ENCODE assay signal across 8 cellular contexts in genomic region chr1:225474986-225475820, GRCh38. TPM values are rescaled to one million over a fixed set of nuclear protein-coding genes. Genes with fewer than 3 reads are reported as not detected.
DNase-seq lines count a peak whose midpoint lies in the region; ATAC-seq, FAIRE-seq and TF ChIP-seq lines count a peak whose summit lies in the region.

No MANE protein-coding gene starts in this region.

- TF ChIP-seq POLR2A in H1 (IDR thresholded peaks at IDR 0.05; ENCODE audit: control extremely low read depth in 1 of 2, low read depth in 2 of 2, low read length in 2 of 2), result no peak

- H3K9me3 ChIP-seq in H1 (ENCODE audit: insufficient read depth in 2 of 2, low read depth in 1 of 2, low read length in 1 of 2), result no peaks in the 10 kb centered on the region

- DNase-seq in C1 segment of cervical spinal cord (lab: John Stamatoyannopoulos, UW), result peak in 12 of 14 donors; percentile 43 to 90 (median 70)
- DNase-seq in NCI-H748 treated with DMSO at 0.1 percent for 48 hours (lab: John Stamatoyannopoulos, UW), result peak; percentile 28
- DNase-seq in activated CD8-positive, alpha-beta memory T cell treated with anti-CD3 and anti-CD28 coated beads for 48 hours (ENCODE audit: low read depth in 2 of 3, low spot score in 2 of 3), result peak; percentile 61 to 83 (median 72)
- DNase-seq in H1 (ENCODE audit: low read depth in 1 of 2, low spot score in 2 of 2), result peak in 1 of 2 experiments; percentile 96
- DNase-seq in mesothelial cell of epicardium (ENCODE audit: low spot score in 2 of 2, unreplicated experiment in 2 of 2), result peak; percentile 71 to 93
- peak; percentile 43 for DNase-seq in stimulated activated CD8-positive, alpha-beta memory T cell treated with anti-CD3 and anti-CD28 coated beads, Interleukin-4, amount 100 ng/mL, for 24 hours (ENCODE audit: low read depth)

- peaks cover 5% of the 10 kb centered on the region for H3K4me1 Mint-ChIP-seq in mesothelial cell of epicardium

- H3K27ac Mint-ChIP-seq in mesothelial cell of epicardium, result no peak overlapping the region

- H3K79me1 ChIP-seq in H1 (ENCODE audit: low read depth, low read length), result no peaks in the 10 kb centered on the region

- peak overlapping the region; percentile 91 for H4K8ac ChIP-seq in H1 (ENCODE audit: extremely low read depth, insufficient read depth, low read length)

- no peak overlapping the region for H3K14ac ChIP-seq in H1 (ENCODE audit: insufficient read length)

- no peaks in the 10 kb centered on the region for H3K36me3 ChIP-seq in H1 (ENCODE audit: control insufficient read depth in 2 of 4, insufficient read depth in 4 of 4, low read length in 3 of 4)

- H3K4me3 Mint-ChIP-seq in mesothelial cell of epicardium, result no peak overlapping the region

- no peaks in the 10 kb centered on the region for H3K9me3 Mint-ChIP-seq in mesothelial cell of epicardium

- peak overlapping the region; percentile 95; the same call in 1 of the 2 replicates for H2BK12ac ChIP-seq in H1 (ENCODE audit: low read depth, low read length)

- POLR2A ChIA-PET in H1 (lab: Charles Lee; ENCODE audit: partially characterized antibody), result interaction anchor here (1.0 to 1.5 kb wide), 5 partner anchors 11 to 370 kb away, joined by 3 to 7 read pairs (median 3); partner anchors contain the start of gene SRP9

- H4K20me1 ChIP-seq in H1 (replicated peaks in 1 of 2; ENCODE audit: control insufficient read depth in 1 of 2, insufficient read depth in 2 of 2, low read length in 2 of 2), result no peaks in the 10 kb centered on the region

- peaks cover 5% of the 10 kb centered on the region for H3K27me3 Mint-ChIP-seq in mesothelial cell of epicardium (ENCODE audit: low read depth)

- H3K36me3 Mint-ChIP-seq in mesothelial cell of epicardium, result no peaks in the 10 kb centered on the region

- CTCF ChIA-PET in H1 (lab: Charles Lee; ENCODE audit: partially characterized antibody), result interaction anchor here (0.5 to 18.7 kb wide), 107 partner anchors 8 to 516 kb away, joined by 3 to 229 read pairs (median 4); partner anchors contain the start of genes ENAH, EPHX1, LEFTY1 and LEFTY2

- ATAC-seq in GM19324 (IDR thresholded peaks at IDR 0.05; ENCODE audit: low FRiP score, unreplicated experiment) (peak; percentile 71), HG03432 (IDR thresholded peaks at IDR 0.05; ENCODE audit: unreplicated experiment) (peak; percentile 75)

- H3K27me3 ChIP-seq in H1 (replicated peaks in 1 of 4; ENCODE audit: control insufficient read depth in 3 of 4, extremely low read depth in 1 of 4, insufficient read depth in 3 of 4, low read length in 3 of 4), result no peaks in the 10 kb centered on the region

- H3K27ac ChIP-seq in H1 (ENCODE audit: low read depth, low read length), result no peak overlapping the region

- peak; percentile 100 for TF ChIP-seq RAD21 in H1 (IDR thresholded peaks at IDR 0.05 in 1 of 2, conservative IDR thresholded peaks at IDR 0.05 in 1 of 2; ENCODE audit: low read depth in 2 of 2, low read length in 2 of 2)

- no peaks in the 10 kb centered on the region for H3K79me2 ChIP-seq in H1 (ENCODE audit: control insufficient read depth in 1 of 2, insufficient read depth in 2 of 2, low read length in 2 of 2)

- peaks cover 0 to 6% (median 1%) of the 10 kb centered on the region in 4 experiments; a peak in 4 of 7 replicates for H3K4me1 ChIP-seq in H1 (replicated peaks in 1 of 4; ENCODE audit: control insufficient read depth in 3 of 4, insufficient read depth in 4 of 4, low read length in 3 of 4)

- TF ChIP-seq CTCF in H1 (IDR thresholded peaks at IDR 0.05; ENCODE audit: control extremely low read depth in 1 of 3, insufficient read depth in 1 of 3, low read depth in 1 of 3, low read length in 3 of 3) (peak; percentile 100), mesothelial cell of epicardium (IDR thresholded peaks at IDR 0.05; ENCODE audit: unreplicated experiment) (peak; percentile 100)

- peak overlapping the region in 1 of 2 experiments; percentile 38; a peak in 1 of 4 replicates for H3K4me2 ChIP-seq in H1 (ENCODE audit: insufficient read depth in 1 of 2, low read depth in 2 of 2, low read length in 2 of 2)

- no peaks in the 10 kb centered on the region for H3K23me2 ChIP-seq in H1 (ENCODE audit: low read depth, low read length)

- H4K5ac ChIP-seq in H1 (ENCODE audit: insufficient read length, low read depth, low read length), result no peak overlapping the region

- H2BK5ac ChIP-seq in H1 (ENCODE audit: low read depth, low read length), result peak overlapping the region; percentile 75; the same call in 1 of the 2 replicates

- H3K4me3 ChIP-seq in H1 (ENCODE audit: extremely low read depth in 1 of 4, insufficient read depth in 2 of 4, low read depth in 3 of 4, low read length in 4 of 4), result no peak overlapping the region

- H2BK15ac ChIP-seq in H1 (ENCODE audit: low read length), result peak overlapping the region; percentile 97; the same call in 1 of the 2 replicates

- TF ChIP-seq EP300 in H1 (IDR thresholded peaks at IDR 0.05; ENCODE audit: borderline replicate concordance in 1 of 2, low read depth in 2 of 2, low read length in 2 of 2), result no peak

- WGBS in H1 (ENCODE audit: extremely low coverage in 1 of 2, insufficient coverage in 1 of 2, insufficient read length in 1 of 2, insufficient replicate concordance in 2 of 2, low coverage in 1 of 2, low lambda C conversion rate in 2 of 2, missing lambda C conversion rate in 1 of 2), 2 experiments, result 37% methylated on average over 45 of the region's 50 CpGs; no CpG with 5 or more reads in 1 of the 2 experiments

- H2AFZ ChIP-seq in H1 (ENCODE audit: low read length), result peak overlapping the region; percentile 97

- H2BK20ac ChIP-seq in H1 (ENCODE audit: low read length), result peak overlapping the region; percentile 61; the same call in 1 of the 2 replicates

- FAIRE-seq in H1 (lab: Jason Lieb, UNC), result no peak

- peak overlapping the region; percentile 57 for H3K4ac ChIP-seq in H1 (replicated peaks; ENCODE audit: insufficient read length, low read depth, low read length)

- H3K23ac ChIP-seq in H1 (ENCODE audit: insufficient read length), result no peak overlapping the region

- H4K91ac ChIP-seq in H1 (replicated peaks; ENCODE audit: insufficient read length, low read length), result peak overlapping the region; percentile 96

- H3K56ac ChIP-seq in H1 (replicated peaks; ENCODE audit: insufficient read length, low read depth, low read length), result peak overlapping the region; percentile 10

- H2BK120ac ChIP-seq in H1 (replicated peaks; ENCODE audit: low read depth, low read length), result peak overlapping the region; percentile 75

- H3K18ac ChIP-seq in H1 (ENCODE audit: extremely low read depth, low read length), result peak overlapping the region; percentile 85

- no peak overlapping the region for H3K9ac ChIP-seq in H1 (replicated peaks in 1 of 4; ENCODE audit: extremely low read depth in 1 of 4, low read depth in 3 of 4, low read length in 3 of 4)

- no peak overlapping the region for H2AK5ac ChIP-seq in H1 (ENCODE audit: low read depth, low read length)

TF ChIP-seq in H1, 55 proteins besides CTCF, POLR2A, EP300 and RAD21 (continues in another document):
- TF ChIP-seq POLR2AphosphoS5 (IDR thresholded peaks at IDR 0.05; ENCODE audit: low read depth, low read length) (no peak), JUND (IDR thresholded peaks at IDR 0.05; ENCODE audit: low read length) (peak; percentile 76), SP2 (IDR thresholded peaks at IDR 0.05; ENCODE audit: low read length) (no peak), PHF8 (conservative IDR thresholded peaks at IDR 0.05; ENCODE audit: low read depth, low read length) (no peak), E2F6 (IDR thresholded peaks at IDR 0.05) (no peak), RNF2 (IDR thresholded peaks at IDR 0.05; ENCODE audit: borderline replicate concordance, low read depth, low read length, missing control alignments, poor library complexity, severe bottlenecking) (no peak), RFX5 (IDR thresholded peaks at IDR 0.05; ENCODE audit: borderline replicate concordance, low read depth, low read length) (0 out of 2 replicates have a peak, but pooled peaks have one; percentile 42), MAX (IDR thresholded peaks at IDR 0.05) (peak; percentile 58; the same call in 1 of the 2 replicates), EZH2 (IDR thresholded peaks at IDR 0.05; ENCODE audit: low read depth, low read length, severe bottlenecking) (no peak), CBX8 (IDR thresholded peaks at IDR 0.05; ENCODE audit: borderline replicate concordance, low read depth, low read length) (no peak), RBBP5 (IDR thresholded peaks at IDR 0.05; ENCODE audit: borderline replicate concordance, low read depth, low read length) (no peak), NANOG (IDR thresholded peaks at IDR 0.05; ENCODE audit: insufficient read depth, low read depth, low read length, poor library complexity, severe bottlenecking) (no peak), SUZ12 (IDR thresholded peaks at IDR 0.05; ENCODE audit: low read length) (no peak), BCL11A (IDR thresholded peaks at IDR 0.05; ENCODE audit: low read depth in 2 of 2, low read length in 2 of 2) (no peak), SIN3A (conservative IDR thresholded peaks at IDR 0.05 in 1 of 2, IDR thresholded peaks at IDR 0.05 in 1 of 2; ENCODE audit: low read depth in 1 of 2, low read length in 2 of 2) (peak in 1 of 2 experiments; percentile 65; a peak in 1 of 4 replicates), SIX5 (IDR thresholded peaks at IDR 0.05; ENCODE audit: low read depth, low read length) (no peak), TAF1 (IDR thresholded peaks at IDR 0.05; ENCODE audit: low read depth, low read length) (no peak), TEAD4 (IDR thresholded peaks at IDR 0.05; ENCODE audit: low read depth, low read length) (no peak)

RNA-seq across cellular contexts. Expression of gene LBR, which starts 47.4 kb away (rescaled TPM):
- 89.8 and 93.0 TPM in 2 replicates for total RNA-seq in H1 (2021; fragmentation: NEBNext Ultra II Directional; extraction: Animal tissue kit (Norgen Biotek cat#: 25700))
- polyA plus RNA-seq in H1 (2011; rRNA removed), result 32.1 and 39.1 TPM in 2 replicates
- 35.5 TPM for polyA plus RNA-seq in H1 (2011; cell fraction: cytosol; rRNA removed)
- polyA plus RNA-seq in H1 (2011; cell fraction: nucleus; rRNA removed), result 41.7 TPM
- polyA plus RNA-seq in H1 (2012, experiment 1 of 2), result 42.4 to 77.4 TPM (median 46.1 TPM) in 4 replicates
- 7.1 TPM for polyA plus RNA-seq in H1 (2012, experiment 2 of 2)
- polyA plus RNA-seq in H1 (2013, experiment 1 of 2), result 113 TPM
- 124 TPM for polyA plus RNA-seq in H1 (2013, experiment 2 of 2)
- polyA minus RNA-seq in H1 (2011; rRNA and poly(A)+ RNA removed), result 57.7 and 76.1 TPM in 2 replicates
- polyA minus RNA-seq in H1 (2011; cell fraction: cytosol; rRNA and poly(A)+ RNA removed), result 27.3 TPM
- polyA minus RNA-seq in H1 (2011; cell fraction: nucleus; rRNA and poly(A)+ RNA removed), result 50.5 TPM
- total RNA-seq in mesothelial cell of epicardium, result 67.5 to 73.4 TPM (median 70.0 TPM) in 3 replicates
